ENCODE assay signal across 1 cellular context in the genomic region with DNA sequence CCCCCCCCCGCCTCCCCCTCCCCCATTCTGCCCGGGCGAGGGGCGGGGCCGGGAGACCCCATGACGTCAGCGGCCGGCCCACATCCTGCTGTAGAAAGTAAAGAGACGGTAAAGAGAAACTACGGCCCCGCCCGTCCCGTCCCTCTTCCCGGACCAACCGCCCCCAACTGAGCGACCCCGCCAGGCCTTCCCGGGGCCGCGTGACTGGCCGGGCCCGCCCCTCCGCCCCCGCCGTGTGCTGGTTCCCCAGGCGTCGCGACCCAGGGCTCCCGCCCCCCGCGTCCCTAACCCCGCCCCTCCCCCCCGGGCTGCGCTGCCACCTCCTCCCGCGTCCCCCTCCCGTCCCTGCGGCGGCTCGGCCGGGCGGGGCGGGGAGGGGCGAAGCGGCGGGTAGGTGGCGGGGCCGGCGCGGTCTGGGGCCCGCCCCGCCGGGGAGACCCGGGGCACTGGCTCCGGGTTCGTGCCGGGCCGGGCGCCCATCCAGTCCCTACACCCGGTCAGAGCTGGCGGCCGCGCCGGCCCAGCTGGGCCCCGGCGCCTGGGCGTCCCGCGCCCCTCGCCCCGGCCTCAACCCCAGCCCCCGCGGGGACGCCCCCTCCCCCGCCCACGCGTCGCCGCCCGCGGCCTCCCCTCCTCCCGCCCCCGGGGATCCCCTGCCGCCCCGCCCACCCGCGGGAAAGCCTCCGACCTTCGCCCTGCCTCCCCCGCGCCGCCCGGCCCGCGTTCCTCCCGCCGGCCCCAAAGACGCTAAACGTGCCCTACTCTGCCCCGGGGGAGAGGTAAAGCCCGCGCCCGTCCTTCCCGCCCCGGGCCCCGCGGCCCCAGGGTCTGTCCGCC.
TF ChIP-seq lines count a peak whose summit lies in the region.

No MANE protein-coding gene starts in this region.

TF ChIP-seq in SK-N-SH treated with all-trans-retinoic acid at 6 μM for 48 hours, 23 proteins besides CTCF, POLR2A, EP300 and RAD21 (continued from another document):
- TF ChIP-seq, protein P1, sequence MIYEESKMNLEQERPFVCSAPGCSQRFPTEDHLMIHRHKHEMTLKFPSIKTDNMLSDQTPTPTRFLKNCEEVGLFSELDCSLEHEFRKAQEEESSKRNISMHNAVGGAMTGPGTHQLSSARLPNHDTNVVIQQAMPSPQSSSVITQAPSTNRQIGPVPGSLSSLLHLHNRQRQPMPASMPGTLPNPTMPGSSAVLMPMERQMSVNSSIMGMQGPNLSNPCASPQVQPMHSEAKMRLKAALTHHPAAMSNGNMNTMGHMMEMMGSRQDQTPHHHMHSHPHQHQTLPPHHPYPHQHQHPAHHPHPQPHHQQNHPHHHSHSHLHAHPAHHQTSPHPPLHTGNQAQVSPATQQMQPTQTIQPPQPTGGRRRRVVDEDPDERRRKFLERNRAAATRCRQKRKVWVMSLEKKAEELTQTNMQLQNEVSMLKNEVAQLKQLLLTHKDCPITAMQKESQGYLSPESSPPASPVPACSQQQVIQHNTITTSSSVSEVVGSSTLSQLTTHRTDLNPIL (CRISPR knock-in tag; IDR thresholded peaks at IDR 0.05; ENCODE audit: low read depth), result no peak
- TF ChIP-seq ESRRG (CRISPR knock-in tag; IDR thresholded peaks at IDR 0.05), result no peak
- no peak for TF ChIP-seq TOX (CRISPR knock-in tag; IDR thresholded peaks at IDR 0.05; ENCODE audit: borderline replicate concordance)
- TF ChIP-seq ISL1 (CRISPR knock-in tag; IDR thresholded peaks at IDR 0.05), result no peak
- TF ChIP-seq SNAI2 (CRISPR knock-in tag; IDR thresholded peaks at IDR 0.05), result no peak
- TF ChIP-seq ZC3H10 (CRISPR knock-in tag; IDR thresholded peaks at IDR 0.05), result no peak
- TF ChIP-seq CSDC2 (CRISPR knock-in tag; IDR thresholded peaks at IDR 0.05), result no peak
- TF ChIP-seq ZNF8 (CRISPR knock-in tag; IDR thresholded peaks at IDR 0.05), result no peak
- no peak for TF ChIP-seq PPARA (CRISPR knock-in tag; IDR thresholded peaks at IDR 0.05; ENCODE audit: borderline replicate concordance)
- TF ChIP-seq OSR1 (CRISPR knock-in tag; IDR thresholded peaks at IDR 0.05), result no peak
- no peak for TF ChIP-seq BACH2 (CRISPR knock-in tag; IDR thresholded peaks at IDR 0.05; ENCODE audit: borderline replicate concordance)
